In genomic region chr11:133163463-133164419, GRCh38 we compare ENCODE assay signal across 8 cellular contexts.
A peak's percentile ranks its signal among the peaks of the same experiment; 100 is the strongest.
DNase-seq lines count a peak whose midpoint lies in the region; ATAC-seq and TF ChIP-seq lines count a peak whose summit lies in the region.

No MANE protein-coding gene starts in this region.

- H3K4me1 Mint-ChIP-seq in endodermal cell = peaks cover 2% of the 10 kb centered on the region

- WGBS in endodermal cell (ENCODE audit: insufficient coverage in 1 of 2, insufficient read length in 1 of 2), 2 experiments = 45 to 56% methylated on average over 4 to 11 of the region's 12 CpGs

- no peaks in the 10 kb centered on the region for H3K4me1 ChIP-seq in endodermal cell (ENCODE audit: control insufficient read depth, insufficient read depth, low read length)

- in situ Hi-C loops in GM13977 (cut with MboI; ENCODE audit: low pct_unique_long_range_greater_than_20kb, low sequenced_read_pairs, unreplicated experiment) = no loop called here

- H3K36me3 ChIP-seq in endodermal cell (ENCODE audit: control insufficient read depth, insufficient read depth, low read length) = no peaks in the 10 kb centered on the region

- TF ChIP-seq CTCF in AG09319 (IDR thresholded peaks at IDR 0.05; ENCODE audit: low read depth, low read length) (peak; percentile 45), GM13977 (IDR thresholded peaks at IDR 0.05; ENCODE audit: extremely low read depth, insufficient read depth, missing control alignments) (peak; percentile 70), endodermal cell (conservative IDR thresholded peaks at IDR 0.05) (peak; percentile 86)

- H3K27me3 Mint-ChIP-seq in endodermal cell (ENCODE audit: insufficient read depth) = no peaks in the 10 kb centered on the region

- no peak overlapping the region for H3K27ac Mint-ChIP-seq in endodermal cell

- H3K9me3 Mint-ChIP-seq in endodermal cell = no peaks in the 10 kb centered on the region

- no peaks in the 10 kb centered on the region for H3K9me3 ChIP-seq in endodermal cell (ENCODE audit: control insufficient read depth, low read length)

- no peak overlapping the region for H3K27ac ChIP-seq in endodermal cell (ENCODE audit: low read depth, low read length)

- H3K9ac ChIP-seq in endodermal cell (ENCODE audit: extremely low read depth, low read length, poor library complexity, severe bottlenecking) = no peak overlapping the region

- H3K4me3 Mint-ChIP-seq in endodermal cell = no peak overlapping the region

- ATAC-seq in HG03354 (IDR thresholded peaks at IDR 0.05; ENCODE audit: poor library complexity, severe bottlenecking, unreplicated experiment) = peak; percentile 74
- no peak for ATAC-seq in GM19397 (IDR thresholded peaks at IDR 0.05; ENCODE audit: unreplicated experiment)
- no peak for ATAC-seq in HG03039 (IDR thresholded peaks at IDR 0.05; ENCODE audit: unreplicated experiment)

- no peaks in the 10 kb centered on the region for H3K36me3 Mint-ChIP-seq in endodermal cell (ENCODE audit: low read depth)

- no peak overlapping the region for H3K4me3 ChIP-seq in endodermal cell (ENCODE audit: low read length)

- DNase-seq in AG09319 (ENCODE audit: extremely low read depth, low read depth) (no peak), GM13977 (ENCODE audit: low spot score) (peak; percentile 50), NOMO-1 treated with dmso at 0.1 percent for 144 hours (lab: John Stamatoyannopoulos, UW; ENCODE audit: unreplicated experiment) (peak; percentile 7), endodermal cell (peak; percentile 65), myocyte (ENCODE audit: low read depth) (peak; percentile 23)

- no peaks in the 10 kb centered on the region for H3K27me3 ChIP-seq in endodermal cell (ENCODE audit: control insufficient read depth, insufficient read depth, low read length, poor library complexity, severe bottlenecking)
